In the genomic region with DNA sequence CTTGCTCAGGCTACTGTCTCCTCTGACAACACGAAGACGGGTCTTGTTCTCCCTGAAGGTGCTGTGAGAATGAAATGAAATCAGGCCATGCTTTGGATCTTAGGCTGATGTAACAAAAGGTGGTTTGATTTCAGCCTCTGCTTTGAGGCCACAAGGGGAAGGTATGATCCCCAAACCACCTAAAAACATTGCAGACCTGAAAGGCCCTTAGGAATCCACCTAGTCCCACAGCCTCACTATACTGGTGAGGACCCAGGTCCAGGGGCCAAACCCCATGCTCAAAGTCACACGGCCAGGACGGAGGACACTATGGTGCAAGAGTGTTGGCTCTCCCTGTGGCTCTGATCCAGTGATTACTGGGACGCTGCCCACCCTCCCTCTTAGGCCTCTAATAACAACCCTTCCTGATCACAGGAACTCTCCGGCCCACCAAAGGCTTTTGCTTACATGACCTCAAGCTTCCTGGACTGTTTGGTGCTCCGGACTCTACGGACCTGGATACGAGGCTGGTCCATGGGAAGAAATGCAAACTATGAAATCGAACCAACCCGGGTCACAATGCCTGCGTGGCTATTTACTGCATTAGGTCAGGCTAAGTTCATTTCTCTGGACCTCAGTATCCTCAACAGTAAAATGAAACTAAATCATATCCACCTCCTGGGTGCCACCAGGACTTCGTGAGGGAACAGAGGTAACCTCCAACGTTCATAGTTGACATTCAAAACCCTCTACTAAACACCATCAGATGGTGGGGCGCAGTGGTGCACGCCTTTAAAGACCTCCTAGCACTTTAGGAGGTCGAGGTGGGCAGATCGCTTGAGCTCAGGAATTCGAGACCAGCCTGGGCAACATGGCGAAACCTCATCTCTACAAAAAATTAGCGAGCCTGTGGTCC, we compare ENCODE assay signal across 1 cellular context.
TF ChIP-seq lines count a peak whose summit lies in the region.

No MANE protein-coding gene starts in this region.

TF ChIP-seq in HepG2, 621 proteins besides CTCF, POLR2A, EP300 and RAD21 (continued from another document and continues in another):
- TF ChIP-seq, protein P1, sequence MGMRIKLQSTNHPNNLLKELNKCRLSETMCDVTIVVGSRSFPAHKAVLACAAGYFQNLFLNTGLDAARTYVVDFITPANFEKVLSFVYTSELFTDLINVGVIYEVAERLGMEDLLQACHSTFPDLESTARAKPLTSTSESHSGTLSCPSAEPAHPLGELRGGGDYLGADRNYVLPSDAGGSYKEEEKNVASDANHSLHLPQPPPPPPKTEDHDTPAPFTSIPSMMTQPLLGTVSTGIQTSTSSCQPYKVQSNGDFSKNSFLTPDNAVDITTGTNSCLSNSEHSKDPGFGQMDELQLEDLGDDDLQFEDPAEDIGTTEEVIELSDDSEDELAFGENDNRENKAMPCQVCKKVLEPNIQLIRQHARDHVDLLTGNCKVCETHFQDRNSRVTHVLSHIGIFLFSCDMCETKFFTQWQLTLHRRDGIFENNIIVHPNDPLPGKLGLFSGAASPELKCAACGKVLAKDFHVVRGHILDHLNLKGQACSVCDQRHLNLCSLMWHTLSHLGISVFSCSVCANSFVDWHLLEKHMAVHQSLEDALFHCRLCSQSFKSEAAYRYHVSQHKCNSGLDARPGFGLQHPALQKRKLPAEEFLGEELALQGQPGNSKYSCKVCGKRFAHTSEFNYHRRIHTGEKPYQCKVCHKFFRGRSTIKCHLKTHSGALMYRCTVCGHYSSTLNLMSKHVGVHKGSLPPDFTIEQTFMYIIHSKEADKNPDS (CRISPR knock-in tag; IDR thresholded peaks at IDR 0.05): peak; percentile 43; the same call in 1 of the 2 replicates
- TF ChIP-seq, protein P2, sequence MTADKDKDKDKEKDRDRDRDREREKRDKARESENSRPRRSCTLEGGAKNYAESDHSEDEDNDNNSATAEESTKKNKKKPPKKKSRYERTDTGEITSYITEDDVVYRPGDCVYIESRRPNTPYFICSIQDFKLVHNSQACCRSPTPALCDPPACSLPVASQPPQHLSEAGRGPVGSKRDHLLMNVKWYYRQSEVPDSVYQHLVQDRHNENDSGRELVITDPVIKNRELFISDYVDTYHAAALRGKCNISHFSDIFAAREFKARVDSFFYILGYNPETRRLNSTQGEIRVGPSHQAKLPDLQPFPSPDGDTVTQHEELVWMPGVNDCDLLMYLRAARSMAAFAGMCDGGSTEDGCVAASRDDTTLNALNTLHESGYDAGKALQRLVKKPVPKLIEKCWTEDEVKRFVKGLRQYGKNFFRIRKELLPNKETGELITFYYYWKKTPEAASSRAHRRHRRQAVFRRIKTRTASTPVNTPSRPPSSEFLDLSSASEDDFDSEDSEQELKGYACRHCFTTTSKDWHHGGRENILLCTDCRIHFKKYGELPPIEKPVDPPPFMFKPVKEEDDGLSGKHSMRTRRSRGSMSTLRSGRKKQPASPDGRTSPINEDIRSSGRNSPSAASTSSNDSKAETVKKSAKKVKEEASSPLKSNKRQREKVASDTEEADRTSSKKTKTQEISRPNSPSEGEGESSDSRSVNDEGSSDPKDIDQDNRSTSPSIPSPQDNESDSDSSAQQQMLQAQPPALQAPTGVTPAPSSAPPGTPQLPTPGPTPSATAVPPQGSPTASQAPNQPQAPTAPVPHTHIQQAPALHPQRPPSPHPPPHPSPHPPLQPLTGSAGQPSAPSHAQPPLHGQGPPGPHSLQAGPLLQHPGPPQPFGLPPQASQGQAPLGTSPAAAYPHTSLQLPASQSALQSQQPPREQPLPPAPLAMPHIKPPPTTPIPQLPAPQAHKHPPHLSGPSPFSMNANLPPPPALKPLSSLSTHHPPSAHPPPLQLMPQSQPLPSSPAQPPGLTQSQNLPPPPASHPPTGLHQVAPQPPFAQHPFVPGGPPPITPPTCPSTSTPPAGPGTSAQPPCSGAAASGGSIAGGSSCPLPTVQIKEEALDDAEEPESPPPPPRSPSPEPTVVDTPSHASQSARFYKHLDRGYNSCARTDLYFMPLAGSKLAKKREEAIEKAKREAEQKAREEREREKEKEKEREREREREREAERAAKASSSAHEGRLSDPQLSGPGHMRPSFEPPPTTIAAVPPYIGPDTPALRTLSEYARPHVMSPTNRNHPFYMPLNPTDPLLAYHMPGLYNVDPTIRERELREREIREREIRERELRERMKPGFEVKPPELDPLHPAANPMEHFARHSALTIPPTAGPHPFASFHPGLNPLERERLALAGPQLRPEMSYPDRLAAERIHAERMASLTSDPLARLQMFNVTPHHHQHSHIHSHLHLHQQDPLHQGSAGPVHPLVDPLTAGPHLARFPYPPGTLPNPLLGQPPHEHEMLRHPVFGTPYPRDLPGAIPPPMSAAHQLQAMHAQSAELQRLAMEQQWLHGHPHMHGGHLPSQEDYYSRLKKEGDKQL (CRISPR knock-in tag; IDR thresholded peaks at IDR 0.05; ENCODE audit: low read depth): no peak
- TF ChIP-seq, protein P3, sequence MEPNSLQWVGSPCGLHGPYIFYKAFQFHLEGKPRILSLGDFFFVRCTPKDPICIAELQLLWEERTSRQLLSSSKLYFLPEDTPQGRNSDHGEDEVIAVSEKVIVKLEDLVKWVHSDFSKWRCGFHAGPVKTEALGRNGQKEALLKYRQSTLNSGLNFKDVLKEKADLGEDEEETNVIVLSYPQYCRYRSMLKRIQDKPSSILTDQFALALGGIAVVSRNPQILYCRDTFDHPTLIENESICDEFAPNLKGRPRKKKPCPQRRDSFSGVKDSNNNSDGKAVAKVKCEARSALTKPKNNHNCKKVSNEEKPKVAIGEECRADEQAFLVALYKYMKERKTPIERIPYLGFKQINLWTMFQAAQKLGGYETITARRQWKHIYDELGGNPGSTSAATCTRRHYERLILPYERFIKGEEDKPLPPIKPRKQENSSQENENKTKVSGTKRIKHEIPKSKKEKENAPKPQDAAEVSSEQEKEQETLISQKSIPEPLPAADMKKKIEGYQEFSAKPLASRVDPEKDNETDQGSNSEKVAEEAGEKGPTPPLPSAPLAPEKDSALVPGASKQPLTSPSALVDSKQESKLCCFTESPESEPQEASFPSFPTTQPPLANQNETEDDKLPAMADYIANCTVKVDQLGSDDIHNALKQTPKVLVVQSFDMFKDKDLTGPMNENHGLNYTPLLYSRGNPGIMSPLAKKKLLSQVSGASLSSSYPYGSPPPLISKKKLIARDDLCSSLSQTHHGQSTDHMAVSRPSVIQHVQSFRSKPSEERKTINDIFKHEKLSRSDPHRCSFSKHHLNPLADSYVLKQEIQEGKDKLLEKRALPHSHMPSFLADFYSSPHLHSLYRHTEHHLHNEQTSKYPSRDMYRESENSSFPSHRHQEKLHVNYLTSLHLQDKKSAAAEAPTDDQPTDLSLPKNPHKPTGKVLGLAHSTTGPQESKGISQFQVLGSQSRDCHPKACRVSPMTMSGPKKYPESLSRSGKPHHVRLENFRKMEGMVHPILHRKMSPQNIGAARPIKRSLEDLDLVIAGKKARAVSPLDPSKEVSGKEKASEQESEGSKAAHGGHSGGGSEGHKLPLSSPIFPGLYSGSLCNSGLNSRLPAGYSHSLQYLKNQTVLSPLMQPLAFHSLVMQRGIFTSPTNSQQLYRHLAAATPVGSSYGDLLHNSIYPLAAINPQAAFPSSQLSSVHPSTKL (CRISPR knock-in tag; IDR thresholded peaks at IDR 0.05): no peak
- TF ChIP-seq ATF7-NPFF (CRISPR knock-in tag; IDR thresholded peaks at IDR 0.05; ENCODE audit: low read depth) (no peak), ZNF232 (CRISPR knock-in tag; IDR thresholded peaks at IDR 0.05; ENCODE audit: borderline replicate concordance) (0 out of 2 replicates have a peak, but pooled peaks have one; percentile 52), ZNF629 (CRISPR knock-in tag; conservative IDR thresholded peaks at IDR 0.05) (no peak), MTF1 (CRISPR knock-in tag; IDR thresholded peaks at IDR 0.05) (no peak), NR2F1 (CRISPR knock-in tag; IDR thresholded peaks at IDR 0.05) (no peak; a peak in 1 of 4 replicates), RCOR2 (CRISPR knock-in tag; IDR thresholded peaks at IDR 0.05) (no peak), ZNF256 (CRISPR knock-in tag; conservative IDR thresholded peaks at IDR 0.05) (0 out of 2 replicates have a peak, but pooled peaks have one; percentile 62), ZSCAN20 (CRISPR knock-in tag; IDR thresholded peaks at IDR 0.05; ENCODE audit: borderline replicate concordance) (no peak), MIXL1 (CRISPR knock-in tag; IDR thresholded peaks at IDR 0.05) (no peak), ZNF713 (CRISPR knock-in tag; IDR thresholded peaks at IDR 0.05) (no peak), ZNF430 (CRISPR knock-in tag; IDR thresholded peaks at IDR 0.05) (no peak), MTA1 (CRISPR knock-in tag; IDR thresholded peaks at IDR 0.05; ENCODE audit: borderline replicate concordance) (no peak), ZNF878 (CRISPR knock-in tag; IDR thresholded peaks at IDR 0.05) (0 out of 2 replicates have a peak, but pooled peaks have one; percentile 52), CEBPG (CRISPR knock-in tag; IDR thresholded peaks at IDR 0.05) (peak; percentile 72), TEAD2 (CRISPR knock-in tag; IDR thresholded peaks at IDR 0.05) (no peak), ZNF225 (CRISPR knock-in tag; IDR thresholded peaks at IDR 0.05) (no peak), ZNF17 (CRISPR knock-in tag; IDR thresholded peaks at IDR 0.05) (no peak), TP53 (CRISPR knock-in tag; conservative IDR thresholded peaks at IDR 0.05) (no peak), FOXK1 (CRISPR knock-in tag; IDR thresholded peaks at IDR 0.05; ENCODE audit: borderline replicate concordance, low read depth) (no peak), SIN3A (IDR thresholded peaks at IDR 0.05; ENCODE audit: borderline replicate concordance, low read depth, low read length) (0 out of 2 replicates have a peak, but pooled peaks have one; percentile 18)
- TF ChIP-seq, protein P4, sequence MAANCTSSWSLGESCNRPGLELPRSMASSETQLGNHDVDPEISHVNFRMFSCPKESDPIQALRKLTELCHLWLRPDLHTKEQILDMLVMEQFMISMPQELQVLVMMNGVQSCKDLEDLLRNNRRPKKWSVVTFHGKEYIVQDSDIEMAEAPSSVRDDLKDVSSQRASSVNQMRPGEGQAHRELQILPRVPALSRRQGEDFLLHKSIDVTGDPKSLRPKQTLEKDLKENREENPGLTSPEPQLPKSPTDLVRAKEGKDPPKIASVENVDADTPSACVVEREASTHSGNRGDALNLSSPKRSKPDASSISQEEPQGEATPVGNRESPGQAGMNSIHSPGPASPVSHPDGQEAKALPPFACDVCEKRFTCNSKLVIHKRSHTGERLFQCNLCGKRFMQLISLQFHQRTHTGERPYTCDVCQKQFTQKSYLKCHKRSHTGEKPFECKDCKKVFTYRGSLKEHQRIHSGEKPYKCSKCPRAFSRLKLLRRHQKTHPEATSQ (CRISPR knock-in tag; IDR thresholded peaks at IDR 0.05; ENCODE audit: borderline replicate concordance): no peak
- TF ChIP-seq, protein P5, sequence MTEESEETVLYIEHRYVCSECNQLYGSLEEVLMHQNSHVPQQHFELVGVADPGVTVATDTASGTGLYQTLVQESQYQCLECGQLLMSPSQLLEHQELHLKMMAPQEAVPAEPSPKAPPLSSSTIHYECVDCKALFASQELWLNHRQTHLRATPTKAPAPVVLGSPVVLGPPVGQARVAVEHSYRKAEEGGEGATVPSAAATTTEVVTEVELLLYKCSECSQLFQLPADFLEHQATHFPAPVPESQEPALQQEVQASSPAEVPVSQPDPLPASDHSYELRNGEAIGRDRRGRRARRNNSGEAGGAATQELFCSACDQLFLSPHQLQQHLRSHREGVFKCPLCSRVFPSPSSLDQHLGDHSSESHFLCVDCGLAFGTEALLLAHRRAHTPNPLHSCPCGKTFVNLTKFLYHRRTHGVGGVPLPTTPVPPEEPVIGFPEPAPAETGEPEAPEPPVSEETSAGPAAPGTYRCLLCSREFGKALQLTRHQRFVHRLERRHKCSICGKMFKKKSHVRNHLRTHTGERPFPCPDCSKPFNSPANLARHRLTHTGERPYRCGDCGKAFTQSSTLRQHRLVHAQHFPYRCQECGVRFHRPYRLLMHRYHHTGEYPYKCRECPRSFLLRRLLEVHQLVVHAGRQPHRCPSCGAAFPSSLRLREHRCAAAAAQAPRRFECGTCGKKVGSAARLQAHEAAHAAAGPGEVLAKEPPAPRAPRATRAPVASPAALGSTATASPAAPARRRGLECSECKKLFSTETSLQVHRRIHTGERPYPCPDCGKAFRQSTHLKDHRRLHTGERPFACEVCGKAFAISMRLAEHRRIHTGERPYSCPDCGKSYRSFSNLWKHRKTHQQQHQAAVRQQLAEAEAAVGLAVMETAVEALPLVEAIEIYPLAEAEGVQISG (CRISPR knock-in tag; IDR thresholded peaks at IDR 0.05): peak; percentile 36; the same call in 1 of the 2 replicates
- TF ChIP-seq, protein P6, sequence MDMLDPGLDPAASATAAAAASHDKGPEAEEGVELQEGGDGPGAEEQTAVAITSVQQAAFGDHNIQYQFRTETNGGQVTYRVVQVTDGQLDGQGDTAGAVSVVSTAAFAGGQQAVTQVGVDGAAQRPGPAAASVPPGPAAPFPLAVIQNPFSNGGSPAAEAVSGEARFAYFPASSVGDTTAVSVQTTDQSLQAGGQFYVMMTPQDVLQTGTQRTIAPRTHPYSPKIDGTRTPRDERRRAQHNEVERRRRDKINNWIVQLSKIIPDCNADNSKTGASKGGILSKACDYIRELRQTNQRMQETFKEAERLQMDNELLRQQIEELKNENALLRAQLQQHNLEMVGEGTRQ (IDR thresholded peaks at IDR 0.05; ENCODE audit: low read depth, low read length): no peak
- TF ChIP-seq, protein P6 (CRISPR knock-in tag; IDR thresholded peaks at IDR 0.05; ENCODE audit: borderline replicate concordance): peak; percentile 30; the same call in 1 of the 2 replicates
- TF ChIP-seq, protein P7, sequence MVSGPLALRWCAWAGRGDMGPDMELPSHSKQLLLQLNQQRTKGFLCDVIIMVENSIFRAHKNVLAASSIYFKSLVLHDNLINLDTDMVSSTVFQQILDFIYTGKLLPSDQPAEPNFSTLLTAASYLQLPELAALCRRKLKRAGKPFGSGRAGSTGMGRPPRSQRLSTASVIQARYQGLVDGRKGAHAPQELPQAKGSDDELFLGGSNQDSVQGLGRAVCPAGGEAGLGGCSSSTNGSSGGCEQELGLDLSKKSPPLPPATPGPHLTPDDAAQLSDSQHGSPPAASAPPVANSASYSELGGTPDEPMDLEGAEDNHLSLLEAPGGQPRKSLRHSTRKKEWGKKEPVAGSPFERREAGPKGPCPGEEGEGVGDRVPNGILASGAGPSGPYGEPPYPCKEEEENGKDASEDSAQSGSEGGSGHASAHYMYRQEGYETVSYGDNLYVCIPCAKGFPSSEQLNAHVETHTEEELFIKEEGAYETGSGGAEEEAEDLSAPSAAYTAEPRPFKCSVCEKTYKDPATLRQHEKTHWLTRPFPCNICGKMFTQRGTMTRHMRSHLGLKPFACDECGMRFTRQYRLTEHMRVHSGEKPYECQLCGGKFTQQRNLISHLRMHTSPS (CRISPR knock-in tag; IDR thresholded peaks at IDR 0.05; ENCODE audit: low read depth): no peak
- TF ChIP-seq, protein P8, sequence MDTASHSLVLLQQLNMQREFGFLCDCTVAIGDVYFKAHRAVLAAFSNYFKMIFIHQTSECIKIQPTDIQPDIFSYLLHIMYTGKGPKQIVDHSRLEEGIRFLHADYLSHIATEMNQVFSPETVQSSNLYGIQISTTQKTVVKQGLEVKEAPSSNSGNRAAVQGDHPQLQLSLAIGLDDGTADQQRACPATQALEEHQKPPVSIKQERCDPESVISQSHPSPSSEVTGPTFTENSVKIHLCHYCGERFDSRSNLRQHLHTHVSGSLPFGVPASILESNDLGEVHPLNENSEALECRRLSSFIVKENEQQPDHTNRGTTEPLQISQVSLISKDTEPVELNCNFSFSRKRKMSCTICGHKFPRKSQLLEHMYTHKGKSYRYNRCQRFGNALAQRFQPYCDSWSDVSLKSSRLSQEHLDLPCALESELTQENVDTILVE (CRISPR knock-in tag; IDR thresholded peaks at IDR 0.05): peak; percentile 21; the same call in 1 of the 2 replicates
